ENCODE assay signal across 17 cellular contexts in genomic region chr5:181233436-181234115, GRCh38. TPM values are rescaled to one million over a fixed set of nuclear protein-coding genes. Genes with fewer than 3 reads are reported as not detected.
A peak's percentile ranks its signal among the peaks of the same experiment; 100 is the strongest.
DNase-seq lines count a peak whose midpoint lies in the region; ATAC-seq, FAIRE-seq and TF ChIP-seq lines count a peak whose summit lies in the region.
"Had no signal": no experiment of that assay in that cellular context is flagged by ENCODE, and none has a peak within 500 bp of the region (broad histone marks: within the 10 kb centered on the region; RNA-seq: fewer than 3 reads in every experiment).

No MANE protein-coding gene starts in this region.

- CTCF ChIA-PET in Calu3 (lab: Charles Lee): interaction anchor here (0.6 kb wide), 1 partner anchor 182 kb away, joined by 3 read pairs; no protein-coding TSS in a partner anchor
- CTCF ChIA-PET in WTC11 (lab: Charles Lee): interaction anchor here (1.7 kb wide), 1 partner anchor 39 kb away, joined by 3 read pairs; no protein-coding TSS in a partner anchor
- CTCF ChIA-PET in HepG2 (lab: Yijun Ruan, JAX; ENCODE audit: low intra/inter-chr PET ratio, low total read pairs): no interaction called here

- WGBS in HepG2 (ENCODE audit: low lambda C conversion rate): 94% methylated on average over 9 of the region's 9 CpGs

- H3K4me3 Mint-ChIP-seq in Calu3 (ENCODE audit: low read depth, unreplicated experiment): no peak overlapping the region
- no peak overlapping the region for H3K4me3 Mint-ChIP-seq in WTC11
- no peak overlapping the region for H3K4me3 Mint-ChIP-seq in immature natural killer cell

- TF ChIP-seq RAD21 in HepG2 (CRISPR knock-in tag; IDR thresholded peaks at IDR 0.05): no peak

- H3K9me3 Mint-ChIP-seq in Calu3 (ENCODE audit: low read depth, unreplicated experiment) (no peaks in the 10 kb centered on the region), WTC11 (no peaks in the 10 kb centered on the region), immature natural killer cell (no peaks in the 10 kb centered on the region)

- H2AFZ ChIP-seq in HepG2 (ENCODE audit: low read length): no peak overlapping the region

- intact Hi-C loops in Calu3 (cut with micrococcal nuclease; ENCODE audit: unreplicated experiment) (no loop called here), HepG2 (cut with micrococcal nuclease; ENCODE audit: unreplicated experiment) (no loop called here)

- in situ Hi-C loops in HepG2 (cut with HindIII; ENCODE audit: extremely low pct_ligation_motif_present, low pct_unique_long_range_greater_than_20kb): no loop called here
- in situ Hi-C loops in brain microvascular endothelial cell (cut with HindIII; ENCODE audit: low pct_ligation_motif_present, low sequenced_read_pairs): no loop called here

- H3K36me3 Mint-ChIP-seq in Calu3 (ENCODE audit: insufficient read depth, unreplicated experiment): peaks cover 84% of the 10 kb centered on the region
- H3K36me3 Mint-ChIP-seq in WTC11: peaks cover 55% of the 10 kb centered on the region
- H3K36me3 Mint-ChIP-seq in immature natural killer cell: peaks cover 27 to 57% (median 45%) of the 10 kb centered on the region in 3 donors

- 0 out of 2 replicates have a peak overlapping the region, but pooled peaks have one; percentile 29 for H3K9ac ChIP-seq in BLaER1
- no peak overlapping the region for H3K9ac ChIP-seq in HepG2 (ENCODE audit: insufficient read depth, low read depth, low read length)

- H4K20me1 ChIP-seq in BLaER1 (peaks cover 61% of the 10 kb centered on the region), HepG2 (ENCODE audit: insufficient read depth, low read length) (peaks cover 30% of the 10 kb centered on the region)

- H3K4me3 ChIP-seq in BLaER1: no peak overlapping the region
- no peak overlapping the region for H3K4me3 ChIP-seq in HepG2 (replicated peaks in 1 of 3; ENCODE audit: insufficient read depth in 1 of 3, low read depth in 2 of 3, low read length in 3 of 3)
- H3K4me3 ChIP-seq in brain microvascular endothelial cell (ENCODE audit: low read depth, low read length): no peak overlapping the region
- H3K4me3 ChIP-seq: colonic mucosa had no signal

- POLR2A ChIA-PET in WTC11 (lab: Charles Lee) (interaction anchor here (1.0 kb wide), 1 partner anchor 10 kb away, joined by 3 read pairs; the partner anchor contains the start of gene TRIM41), HepG2 (lab: Yijun Ruan, JAX) (interaction anchor here (1.4 to 4.3 kb wide), 4 partner anchors 9 to 49 kb away, joined by 4 to 41 read pairs (median 14); partner anchors contain the start of genes RACK1 and TRIM41)

- H3K4me1 Mint-ChIP-seq in Calu3 (ENCODE audit: low read depth, unreplicated experiment) (peaks cover 8% of the 10 kb centered on the region), WTC11 (peaks cover 10% of the 10 kb centered on the region; the same call in 1 of the 2 replicates), immature natural killer cell (peaks cover 16 to 31% of the 10 kb centered on the region in 2 donors)

- TF ChIP-seq POLR2A in HepG2 (IDR thresholded peaks at IDR 0.05; ENCODE audit: insufficient read depth in 1 of 2, low read depth in 2 of 2, low read length in 2 of 2): peak in 1 of 2 experiments; percentile 12; a peak in 2 of 4 replicates

- ATAC-seq in WTC11 (peak; percentile 2), HepG2 (peak; percentile 34; the same call in 2 of the 3 replicates)

- peaks cover 81% of the 10 kb centered on the region for H3K36me3 ChIP-seq in BLaER1
- peaks cover 29 to 74% of the 10 kb centered on the region in 2 experiments for H3K36me3 ChIP-seq in HepG2 (replicated peaks in 1 of 2; ENCODE audit: control insufficient read depth in 1 of 2, insufficient read depth in 2 of 2, low read length in 2 of 2)
- H3K36me3 ChIP-seq in brain microvascular endothelial cell (replicated peaks): peaks cover 61% of the 10 kb centered on the region

- H3K79me2 ChIP-seq in HepG2 (ENCODE audit: insufficient read depth, low read length): no peaks in the 10 kb centered on the region

- no peak for FAIRE-seq in HepG2 (lab: Jason Lieb, UNC)

- H3K27me3 Mint-ChIP-seq in Calu3 (ENCODE audit: unreplicated experiment) (no peaks in the 10 kb centered on the region), WTC11 (ENCODE audit: low read depth) (no peaks in the 10 kb centered on the region), immature natural killer cell (ENCODE audit: low read depth in 3 of 3) (no peaks in the 10 kb centered on the region)

- H3K27ac ChIP-seq in BLaER1: peak overlapping the region; percentile 68
- no peak overlapping the region for H3K27ac ChIP-seq in HepG2 (ENCODE audit: extremely low read length, insufficient read depth, low read length)
- H3K27ac ChIP-seq in brain microvascular endothelial cell: no peak overlapping the region
- H3K27ac ChIP-seq: colonic mucosa had no signal

- H3K9me3 ChIP-seq in BLaER1 (no peaks in the 10 kb centered on the region), HepG2 (ENCODE audit: low read length) (no peaks in the 10 kb centered on the region)
- H3K9me3 ChIP-seq: colonic mucosa had no signal

- no peak for TF ChIP-seq EP300 in HepG2 (IDR thresholded peaks at IDR 0.05; ENCODE audit: low read depth in 2 of 2, low read length in 2 of 2)
- no peak for TF ChIP-seq EP300 in HepG2 (CRISPR knock-in tag; IDR thresholded peaks at IDR 0.05; ENCODE audit: borderline replicate concordance)

- no peak for TF ChIP-seq CTCF in Calu3 (IDR thresholded peaks at IDR 0.05; ENCODE audit: unreplicated experiment)
- TF ChIP-seq CTCF in WTC11 (IDR thresholded peaks at IDR 0.05): no peak
- TF ChIP-seq CTCF in HepG2 (CRISPR knock-in tag; IDR thresholded peaks at IDR 0.05): no peak
- TF ChIP-seq CTCF in brain microvascular endothelial cell (IDR thresholded peaks at IDR 0.05; ENCODE audit: low read depth, low read length, missing control alignments): no peak

- H3K4me2 ChIP-seq in BLaER1: peak overlapping the region; percentile 45
- H3K4me2 ChIP-seq in HepG2 (ENCODE audit: low read depth, low read length): no peak overlapping the region

- no TSS peak for BruUV-seq in Calu3 (replicated peaks; lab: Mats Ljungman, UMichigan)
- no TSS peak for BruUV-seq in HepG2 (replicated peaks; lab: Mats Ljungman, UMichigan)

- DNase-seq in Calu3 (no peak), WTC11 (ENCODE audit: low spot score) (no peak), HepG2 (ENCODE audit: low spot score) (no peak), brain microvascular endothelial cell (no peak), SW 1271 (lab: John Stamatoyannopoulos, UW) (no peak), immature natural killer cell (no peak)
- no peak for DNase-seq in effector CD8-positive, alpha-beta T cell (lab: John Stamatoyannopoulos, UW)
- DNase-seq: activated CD4-positive, alpha-beta T cell treated with anti-CD3 and anti-CD28 coated beads for 48 hours; colonic mucosa; EL; left cardiac atrium; NCI-H1105 treated with DMSO at 0.1 percent for 48 hours; NCI-H446 treated with DMSO at 0.1 percent for 48 hours; OCI-M1; retina; T-helper 1 cell had no signal

- H3K27me3 ChIP-seq in BLaER1 (no peaks in the 10 kb centered on the region), HepG2 (ENCODE audit: control insufficient read depth in 1 of 2, insufficient read depth in 2 of 2, low read length in 2 of 2) (no peaks in the 10 kb centered on the region), brain microvascular endothelial cell (replicated peaks) (no peaks in the 10 kb centered on the region)
- H3K27me3 ChIP-seq: colonic mucosa had no signal

- peaks cover 53% of the 10 kb centered on the region for H3K4me1 ChIP-seq in BLaER1
- peaks cover 16% of the 10 kb centered on the region; the same call in 1 of the 2 replicates for H3K4me1 ChIP-seq in HepG2 (ENCODE audit: insufficient read depth, low read length)
- H3K4me1 ChIP-seq: colonic mucosa had no signal

- H3K27ac Mint-ChIP-seq in Calu3 (ENCODE audit: unreplicated experiment) (peak overlapping the region; percentile 20), WTC11 (no peak overlapping the region), immature natural killer cell (peak overlapping the region in 3 of 6 donors; percentile 56 to 67 (median 59))

RNA-seq across cellular contexts. Expression of gene RACK1, which starts 10.1 kb away (rescaled TPM):
- total RNA-seq in Calu3 (2022): 1,679 and 1,946 TPM in 2 replicates
- 2,360 to 2,535 TPM (median 2,479 TPM) in 3 replicates for total RNA-seq in WTC11 (2021)
- total RNA-seq in HepG2 (2016; rRNA removed; fragmentation: Illumina TruSeq; extraction: Trizol): 2,514 and 3,226 TPM in 2 replicates
- 4,063 and 4,402 TPM in 2 replicates for total RNA-seq in HepG2 (2016; cell fraction: cytosol; rRNA removed; fragmentation: Illumina TruSeq; extraction: Trizol; ENCODE audit: low read depth)
- 2,554 and 3,310 TPM in 2 replicates for total RNA-seq in HepG2 (2016; cell fraction: insoluble cytoplasmic fraction; rRNA removed; fragmentation: Illumina TruSeq; extraction: Trizol)
- 5,165 and 5,275 TPM in 2 replicates for total RNA-seq in HepG2 (2016; cell fraction: membrane; rRNA removed; fragmentation: Illumina TruSeq; extraction: Trizol)
- 943 and 1,018 TPM in 2 replicates for total RNA-seq in HepG2 (2016; cell fraction: nucleus; rRNA removed; fragmentation: Illumina TruSeq; extraction: Trizol)
- 6,141 and 6,693 TPM in 2 replicates for polyA plus RNA-seq in HepG2 (2011; rRNA removed)
- polyA plus RNA-seq in HepG2 (2011; cell fraction: cytosol; rRNA removed): 6,517 and 7,296 TPM in 2 replicates
- polyA plus RNA-seq in HepG2 (2011; cell fraction: nucleus; rRNA removed): 2,166 and 2,467 TPM in 2 replicates
- polyA plus RNA-seq in HepG2 (2012): 4,104 and 4,114 TPM in 2 replicates
- 3,699 and 3,997 TPM in 2 replicates for polyA plus RNA-seq in HepG2 (2016; cell fraction: cytosol; fragmentation: Illumina TruSeq; extraction: Trizol; ENCODE audit: low read depth)
- polyA plus RNA-seq in HepG2 (2016; cell fraction: insoluble cytoplasmic fraction; fragmentation: Illumina TruSeq; extraction: Trizol; ENCODE audit: low read depth): 3,545 and 3,580 TPM in 2 replicates
- polyA plus RNA-seq in HepG2 (2016; cell fraction: membrane; fragmentation: Illumina TruSeq; extraction: Trizol; ENCODE audit: low read depth): 4,862 and 5,343 TPM in 2 replicates
- polyA plus RNA-seq in HepG2 (2016; cell fraction: nucleus; fragmentation: Illumina TruSeq; extraction: Trizol; ENCODE audit: insufficient read depth, low read depth): 1,515 and 1,598 TPM in 2 replicates
- polyA minus RNA-seq in HepG2 (2011; rRNA and poly(A)+ RNA removed; ENCODE audit: low replicate concordance): 10,364 and 11,951 TPM in 2 replicates
- polyA minus RNA-seq in HepG2 (2011; cell fraction: cytosol; rRNA and poly(A)+ RNA removed): 2,548 and 2,636 TPM in 2 replicates
- polyA minus RNA-seq in HepG2 (2011; cell fraction: nucleus; rRNA and poly(A)+ RNA removed): 1,064 and 1,481 TPM in 2 replicates
- 1,000 to 10,000 TPM; 1,093 to 1,304 (median 1,251) TPM for polyA plus RNA-seq in immature natural killer cell

RNA-seq across cellular contexts. Expression of gene TRIM41, which starts 10.5 kb away (rescaled TPM):
- 33.5 and 34.2 TPM in 2 replicates for total RNA-seq in Calu3 (2022)
- total RNA-seq in WTC11 (2021): 31.9 to 33.5 TPM (median 32.2 TPM) in 3 replicates
- 10.9 and 16.7 TPM in 2 replicates for total RNA-seq in HepG2 (2016; rRNA removed; fragmentation: Illumina TruSeq; extraction: Trizol)
- 3.4 and 3.6 TPM in 2 replicates for total RNA-seq in HepG2 (2016; cell fraction: cytosol; rRNA removed; fragmentation: Illumina TruSeq; extraction: Trizol; ENCODE audit: low read depth)
- 12.4 and 16.7 TPM in 2 replicates for total RNA-seq in HepG2 (2016; cell fraction: insoluble cytoplasmic fraction; rRNA removed; fragmentation: Illumina TruSeq; extraction: Trizol)
- 9.1 and 9.7 TPM in 2 replicates for total RNA-seq in HepG2 (2016; cell fraction: membrane; rRNA removed; fragmentation: Illumina TruSeq; extraction: Trizol)
- total RNA-seq in HepG2 (2016; cell fraction: nucleus; rRNA removed; fragmentation: Illumina TruSeq; extraction: Trizol): 11.4 and 13.1 TPM in 2 replicates
- polyA plus RNA-seq in HepG2 (2011; rRNA removed): 10.2 and 10.9 TPM in 2 replicates
- 5.4 and 6.4 TPM in 2 replicates for polyA plus RNA-seq in HepG2 (2011; cell fraction: cytosol; rRNA removed)
- 66.0 and 81.3 TPM in 2 replicates for polyA plus RNA-seq in HepG2 (2011; cell fraction: nucleus; rRNA removed)
- polyA plus RNA-seq in HepG2 (2012): 10.5 and 10.9 TPM in 2 replicates
- polyA plus RNA-seq in HepG2 (2016; cell fraction: cytosol; fragmentation: Illumina TruSeq; extraction: Trizol; ENCODE audit: low read depth): 2.6 and 3.0 TPM in 2 replicates
- 15.2 and 16.5 TPM in 2 replicates for polyA plus RNA-seq in HepG2 (2016; cell fraction: insoluble cytoplasmic fraction; fragmentation: Illumina TruSeq; extraction: Trizol; ENCODE audit: low read depth)
- polyA plus RNA-seq in HepG2 (2016; cell fraction: membrane; fragmentation: Illumina TruSeq; extraction: Trizol; ENCODE audit: low read depth): 7.8 and 8.3 TPM in 2 replicates
- 28.6 and 33.8 TPM in 2 replicates for polyA plus RNA-seq in HepG2 (2016; cell fraction: nucleus; fragmentation: Illumina TruSeq; extraction: Trizol; ENCODE audit: insufficient read depth, low read depth)
- polyA minus RNA-seq in HepG2 (2011; rRNA and poly(A)+ RNA removed; ENCODE audit: low replicate concordance): 7.5 and 14.8 TPM in 2 replicates
- 3.3 and 3.7 TPM in 2 replicates for polyA minus RNA-seq in HepG2 (2011; cell fraction: cytosol; rRNA and poly(A)+ RNA removed)
- polyA minus RNA-seq in HepG2 (2011; cell fraction: nucleus; rRNA and poly(A)+ RNA removed): 17.4 and 18.8 TPM in 2 replicates
- polyA plus RNA-seq in immature natural killer cell: 1 to 10 TPM in 2 of 3 donors, under 1 TPM in 1; 0.80 to 2.3 (median 1.7) TPM

RNA-seq across cellular contexts. Expression of gene TRIM52, which starts 27.4 kb away (rescaled TPM):
- total RNA-seq in Calu3 (2022): 14.8 and 14.9 TPM in 2 replicates
- total RNA-seq in WTC11 (2021): 7.8 to 10.1 TPM (median 8.7 TPM) in 3 replicates
- 5.7 and 7.2 TPM in 2 replicates for total RNA-seq in HepG2 (2016; rRNA removed; fragmentation: Illumina TruSeq; extraction: Trizol)
- 0.20 and 0.44 TPM in 2 replicates for total RNA-seq in HepG2 (2016; cell fraction: cytosol; rRNA removed; fragmentation: Illumina TruSeq; extraction: Trizol; ENCODE audit: low read depth)
- 5.4 and 6.0 TPM in 2 replicates for total RNA-seq in HepG2 (2016; cell fraction: insoluble cytoplasmic fraction; rRNA removed; fragmentation: Illumina TruSeq; extraction: Trizol)
- 2.1 and 2.2 TPM in 2 replicates for total RNA-seq in HepG2 (2016; cell fraction: membrane; rRNA removed; fragmentation: Illumina TruSeq; extraction: Trizol)
- total RNA-seq in HepG2 (2016; cell fraction: nucleus; rRNA removed; fragmentation: Illumina TruSeq; extraction: Trizol): 10.3 and 12.8 TPM in 2 replicates
- 11.6 and 11.7 TPM in 2 replicates for polyA plus RNA-seq in HepG2 (2011; rRNA removed)
- 4.4 and 5.3 TPM in 2 replicates for polyA plus RNA-seq in HepG2 (2011; cell fraction: cytosol; rRNA removed)
- 16.4 and 22.4 TPM in 2 replicates for polyA plus RNA-seq in HepG2 (2011; cell fraction: nucleus; rRNA removed)
- 9.0 and 15.2 TPM in 2 replicates for polyA plus RNA-seq in HepG2 (2012)
- polyA plus RNA-seq in HepG2 (2016; cell fraction: cytosol; fragmentation: Illumina TruSeq; extraction: Trizol; ENCODE audit: low read depth): 0.20 and 0.26 TPM in 2 replicates
- 5.4 and 5.6 TPM in 2 replicates for polyA plus RNA-seq in HepG2 (2016; cell fraction: insoluble cytoplasmic fraction; fragmentation: Illumina TruSeq; extraction: Trizol; ENCODE audit: low read depth)
- 0.95 and 1.1 TPM in 2 replicates for polyA plus RNA-seq in HepG2 (2016; cell fraction: membrane; fragmentation: Illumina TruSeq; extraction: Trizol; ENCODE audit: low read depth)
- 27.9 and 33.0 TPM in 2 replicates for polyA plus RNA-seq in HepG2 (2016; cell fraction: nucleus; fragmentation: Illumina TruSeq; extraction: Trizol; ENCODE audit: insufficient read depth, low read depth)
- 9.3 and 15.7 TPM in 2 replicates for polyA minus RNA-seq in HepG2 (2011; rRNA and poly(A)+ RNA removed; ENCODE audit: low replicate concordance)
- 2.7 and 3.2 TPM in 2 replicates for polyA minus RNA-seq in HepG2 (2011; cell fraction: cytosol; rRNA and poly(A)+ RNA removed)
- polyA minus RNA-seq in HepG2 (2011; cell fraction: nucleus; rRNA and poly(A)+ RNA removed): 22.7 and 24.9 TPM in 2 replicates
- 10 to 100 TPM; 16.0 to 42.6 (median 18.0) TPM for polyA plus RNA-seq in immature natural killer cell

RNA-seq across cellular contexts. Expression of gene TRIM7, which starts 28.6 kb away (rescaled TPM):
- total RNA-seq in Calu3 (2022) (1.8 and 2.4 TPM in 2 replicates), WTC11 (2021) (0.64 to 1.4 TPM (median 0.98 TPM) in 3 replicates), HepG2 (2016; rRNA removed; fragmentation: Illumina TruSeq; extraction: Trizol) (not detected in 2 replicates)
- total RNA-seq in HepG2 (2016; cell fraction: cytosol; rRNA removed; fragmentation: Illumina TruSeq; extraction: Trizol; ENCODE audit: low read depth): not detected in 2 replicates
- total RNA-seq in HepG2 (2016; cell fraction: insoluble cytoplasmic fraction; rRNA removed; fragmentation: Illumina TruSeq; extraction: Trizol): not detected in 2 replicates
- not detected in 2 replicates for total RNA-seq in HepG2 (2016; cell fraction: membrane; rRNA removed; fragmentation: Illumina TruSeq; extraction: Trizol)
- not detected in 2 replicates for total RNA-seq in HepG2 (2016; cell fraction: nucleus; rRNA removed; fragmentation: Illumina TruSeq; extraction: Trizol)
- polyA plus RNA-seq in HepG2 (2011; rRNA removed) (0.10 and 0.13 TPM in 2 replicates), immature natural killer cell (under 1 TPM in 1 of 3 donors, not detected in 2; 0.50 TPM)
- 0.11 and 0.13 TPM in 2 replicates for polyA plus RNA-seq in HepG2 (2011; cell fraction: cytosol; rRNA removed)
- polyA plus RNA-seq in HepG2 (2011; cell fraction: nucleus; rRNA removed): 0.16 and 0.29 TPM in 2 replicates
- 0.13 TPM in 1 of 2 replicates, not detected in the other for polyA plus RNA-seq in HepG2 (2012)
- not detected in 2 replicates for polyA plus RNA-seq in HepG2 (2016; cell fraction: cytosol; fragmentation: Illumina TruSeq; extraction: Trizol; ENCODE audit: low read depth)
- polyA plus RNA-seq in HepG2 (2016; cell fraction: insoluble cytoplasmic fraction; fragmentation: Illumina TruSeq; extraction: Trizol; ENCODE audit: low read depth): not detected in 2 replicates
- polyA plus RNA-seq in HepG2 (2016; cell fraction: membrane; fragmentation: Illumina TruSeq; extraction: Trizol; ENCODE audit: low read depth): 0.23 TPM in 1 of 2 replicates, not detected in the other
- polyA plus RNA-seq in HepG2 (2016; cell fraction: nucleus; fragmentation: Illumina TruSeq; extraction: Trizol; ENCODE audit: insufficient read depth, low read depth): not detected in 2 replicates
- 10.8 TPM in 1 of 2 replicates, not detected in the other for polyA minus RNA-seq in HepG2 (2011; rRNA and poly(A)+ RNA removed; ENCODE audit: low replicate concordance)
- 0.88 TPM in 1 of 2 replicates, not detected in the other for polyA minus RNA-seq in HepG2 (2011; cell fraction: cytosol; rRNA and poly(A)+ RNA removed)
- 1.2 TPM in 1 of 2 replicates, not detected in the other for polyA minus RNA-seq in HepG2 (2011; cell fraction: nucleus; rRNA and poly(A)+ RNA removed)
